1 cellular context compared by ENCODE assay signal in genomic region chr1:185112343-185112742, GRCh38.
TF ChIP-seq lines count a peak whose summit lies in the region.

No MANE protein-coding gene starts in this region.

TF ChIP-seq in endothelial cell of umbilical vein, 7 proteins besides CTCF, POLR2A, EP300 and RAD21 (continued from another document):
- no peak for TF ChIP-seq MYC (IDR thresholded peaks at IDR 0.05; ENCODE audit: low read depth, low read length)
- no peak for TF ChIP-seq EZH2 (IDR thresholded peaks at IDR 0.05; ENCODE audit: borderline replicate concordance, low read depth, low read length, severe bottlenecking)
- TF ChIP-seq MAX (IDR thresholded peaks at IDR 0.05; ENCODE audit: insufficient read depth, insufficient read length) = no peak
- no peak for TF ChIP-seq POLR2AphosphoS5 (IDR thresholded peaks at IDR 0.05; ENCODE audit: insufficient read depth, low read depth, low read length)
- no peak for TF ChIP-seq JUN (IDR thresholded peaks at IDR 0.05; ENCODE audit: borderline replicate concordance, insufficient read depth, insufficient read length, low read depth)
- no peak for TF ChIP-seq FOS (IDR thresholded peaks at IDR 0.05; ENCODE audit: borderline replicate concordance, insufficient read depth, low read length)
